Comparison of ENCODE assay signal across 20 cellular contexts in the genomic region with DNA sequence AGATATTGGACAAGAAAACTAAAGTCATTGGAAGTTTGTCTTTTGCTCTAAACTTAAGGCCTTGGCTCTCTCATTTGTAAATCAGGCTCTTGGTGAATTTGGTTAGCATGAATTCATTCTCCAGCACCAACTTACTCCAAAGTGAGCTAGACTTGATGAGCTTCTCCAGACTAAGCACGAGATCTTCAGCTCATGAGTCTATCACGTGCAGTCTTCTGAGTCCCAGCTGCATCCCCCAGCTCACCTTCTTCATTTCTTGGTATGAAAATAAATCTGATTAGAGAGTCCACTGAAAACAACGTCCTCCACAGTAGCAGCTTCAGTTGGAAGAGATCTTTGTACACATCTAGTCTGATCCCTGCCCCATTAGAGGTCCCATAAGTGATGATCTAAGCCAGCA. TPM values are rescaled to one million over a fixed set of nuclear protein-coding genes. Genes with fewer than 3 reads are reported as not detected.
DNase-seq lines count a peak whose midpoint lies in the region; TF ChIP-seq lines count a peak whose summit lies in the region.
"Had no signal": no experiment of that assay in that cellular context is flagged by ENCODE, and none has a peak within 500 bp of the region (broad histone marks: within the 10 kb centered on the region; RNA-seq: fewer than 3 reads in every experiment).

No MANE protein-coding gene starts in this region.

- H4K20me1 ChIP-seq in OCI-LY1 (ENCODE audit: insufficient read depth, low read length) (no peaks in the 10 kb centered on the region), osteoblast (ENCODE audit: insufficient read depth, low read length) (no peaks in the 10 kb centered on the region)
- H4K20me1 ChIP-seq: BLaER1 had no signal

- DNase-seq in coronary artery (ENCODE audit: low spot score) (peak; percentile 12), islet precursor cell (peak; percentile 14), ureter (ENCODE audit: low spot score) (peak; percentile 6), COR-L47 (lab: John Stamatoyannopoulos, UW) (no peak), osteoblast (ENCODE audit: insufficient read length, low spot score, missing footprints) (no peak)
- no peak for DNase-seq in stimulated activated CD4-positive, alpha-beta T cell treated with anti-CD3 and anti-CD28 coated beads, Interleukin-12 subunit alpha, Interleukin-12 subunit beta, amount 100 ng/mL, for 4 hours
- no peak for DNase-seq in activated CD4-positive, alpha-beta T cell treated with anti-CD3 and anti-CD28 coated beads, Interleukin-2, amount 10 ng/mL, durations not matched to agents 24 days and 14 days
- DNase-seq: AML-193, DMS 273 treated with DMSO at 0.1 percent for 48 hours, DMS53, DND-41, EL, GM23248 had no signal

- peaks cover 83% of the 10 kb centered on the region for H3K4me1 ChIP-seq in OCI-LY1 (ENCODE audit: insufficient read depth, low read length, severe bottlenecking)
- no peaks in the 10 kb centered on the region for H3K4me1 ChIP-seq in osteoblast (ENCODE audit: insufficient read depth, low read length)
- H3K4me1 ChIP-seq: A549, HAP-1 had no signal

- no peaks in the 10 kb centered on the region for H3K36me3 Mint-ChIP-seq in activated CD4-positive, alpha-beta T cell treated with anti-CD3 and anti-CD28 coated beads, Interleukin-2, amount 10 ng/mL, durations not matched to agents 24 days and 14 days (ENCODE audit: low read depth)
- H3K36me3 Mint-ChIP-seq: CD8-positive, alpha-beta T cell had no signal

- H3K36me3 ChIP-seq in OCI-LY1 (ENCODE audit: insufficient read depth, low read length): no peaks in the 10 kb centered on the region
- H3K36me3 ChIP-seq in osteoblast (ENCODE audit: insufficient read depth, low read length): no peaks in the 10 kb centered on the region
- H3K36me3 ChIP-seq: BLaER1, HAP-1 had no signal

- intact Hi-C loops in activated CD4-positive, alpha-beta T cell treated with anti-CD3 and anti-CD28 coated beads, Interleukin-2, amount 10 ng/mL, durations not matched to agents 24 days and 14 days (cut with micrococcal nuclease): no loop called here

- H3K9me3 ChIP-seq in OCI-LY1 (ENCODE audit: low read length) (no peaks in the 10 kb centered on the region), osteoblast (ENCODE audit: low read depth, low read length) (no peaks in the 10 kb centered on the region)
- H3K9me3 ChIP-seq: A549, BLaER1, HAP-1 had no signal

- H3K27me3 Mint-ChIP-seq in activated CD4-positive, alpha-beta T cell treated with anti-CD3 and anti-CD28 coated beads, Interleukin-2, amount 10 ng/mL, durations not matched to agents 24 days and 14 days: peaks cover 15% of the 10 kb centered on the region

- H3K9ac ChIP-seq in OCI-LY1 (ENCODE audit: low read length): peak overlapping the region; percentile 43
- H3K9ac ChIP-seq: BLaER1, GM23248 had no signal

- H2AFZ ChIP-seq in OCI-LY1 (ENCODE audit: low read length) (no peak overlapping the region), osteoblast (ENCODE audit: low read length) (no peak overlapping the region)
- H2AFZ ChIP-seq: GM23248 had no signal

- H3K79me2 ChIP-seq in OCI-LY1 (ENCODE audit: insufficient read depth, low read length) (0 out of 2 replicates have a peak, but pooled peaks cover 4% of the 10 kb centered on the region), osteoblast (ENCODE audit: insufficient read depth, low read length) (no peaks in the 10 kb centered on the region)

- TF ChIP-seq CTCF in OCI-LY1 (IDR thresholded peaks at IDR 0.05; ENCODE audit: low read length) (no peak), coronary artery (IDR thresholded peaks at IDR 0.05) (no peak), osteoblast (IDR thresholded peaks at IDR 0.05; ENCODE audit: extremely low read depth, low read depth, low read length) (no peak)

- H3F3A ChIP-seq in OCI-LY1 (ENCODE audit: insufficient read depth, low read length): no peaks in the 10 kb centered on the region

- H3K27ac Mint-ChIP-seq in activated CD4-positive, alpha-beta T cell treated with anti-CD3 and anti-CD28 coated beads, Interleukin-2, amount 10 ng/mL, durations not matched to agents 24 days and 14 days: no peak overlapping the region
- H3K27ac Mint-ChIP-seq: CD8-positive, alpha-beta T cell had no signal

- no peaks in the 10 kb centered on the region for H3K4me1 Mint-ChIP-seq in activated CD4-positive, alpha-beta T cell treated with anti-CD3 and anti-CD28 coated beads, Interleukin-2, amount 10 ng/mL, durations not matched to agents 24 days and 14 days

- no peaks in the 10 kb centered on the region for H3K9me3 Mint-ChIP-seq in activated CD4-positive, alpha-beta T cell treated with anti-CD3 and anti-CD28 coated beads, Interleukin-2, amount 10 ng/mL, durations not matched to agents 24 days and 14 days

- H3K27me3 ChIP-seq in OCI-LY1 (ENCODE audit: insufficient read depth, low read length) (no peaks in the 10 kb centered on the region), osteoblast (ENCODE audit: insufficient read depth, low read length) (peaks cover 8% of the 10 kb centered on the region)
- H3K27me3 ChIP-seq: BLaER1 had no signal

- H3K4me2 ChIP-seq in OCI-LY1 (ENCODE audit: low read length): peak overlapping the region; percentile 52
- H3K4me2 ChIP-seq in osteoblast (ENCODE audit: insufficient read depth, low read length): no peak overlapping the region
- H3K4me2 ChIP-seq: A549, BLaER1 had no signal

- H3K9me2 ChIP-seq in OCI-LY1 (ENCODE audit: low read depth, low read length): no peaks in the 10 kb centered on the region

- peak overlapping the region; percentile 86 for H3K27ac ChIP-seq in OCI-LY1 (ENCODE audit: low read depth, low read length, poor library complexity, severe bottlenecking)
- no peak overlapping the region for H3K27ac ChIP-seq in coronary artery
- H3K27ac ChIP-seq in osteoblast (ENCODE audit: low read depth, low read length): no peak overlapping the region
- H3K27ac ChIP-seq: A549, BLaER1, GM23248, HL-60 had no signal

- H3K4me3 ChIP-seq in OCI-LY1 (ENCODE audit: low read depth, low read length, poor library complexity, severe bottlenecking) (no peak overlapping the region), coronary artery (no peak overlapping the region), osteoblast (ENCODE audit: insufficient read depth, low read length) (no peak overlapping the region)
- H3K4me3 ChIP-seq: A549, BLaER1, GM12878, GM23248, HAP-1 had no signal

- H3K4me3 Mint-ChIP-seq in activated CD4-positive, alpha-beta T cell treated with anti-CD3 and anti-CD28 coated beads, Interleukin-2, amount 10 ng/mL, durations not matched to agents 24 days and 14 days: no peak overlapping the region
- H3K4me3 Mint-ChIP-seq: CD8-positive, alpha-beta T cell had no signal

RNA-seq across cellular contexts. Expression of gene DDX11, which starts 52.5 kb away (rescaled TPM):
- 37.8 TPM for total RNA-seq in ureter
- 15.9 and 28.9 TPM in 2 replicates for total RNA-seq in osteoblast
- total RNA-seq in activated CD4-positive, alpha-beta T cell treated with anti-CD3 and anti-CD28 coated beads, Interleukin-2, amount 10 ng/mL, durations not matched to agents 24 days and 14 days: 161 and 186 TPM in 2 replicates

Comparison
In these comparisons a context has a peak if more than half of its experiments do, and no peak if none do; other contexts are left out.
1. DNase-seq: peak in coronary artery (single experiment), islet precursor cell (single experiment) and ureter (single experiment); none in stimulated activated CD4-positive, alpha-beta T cell treated with anti-CD3 and anti-CD28 coated beads, Interleukin-12 subunit alpha, Interleukin-12 subunit beta, amount 100 ng/mL, for 4 hours (single experiment), COR-L47 (single experiment), osteoblast (single experiment) and activated CD4-positive, alpha-beta T cell treated with anti-CD3 and anti-CD28 coated beads, Interleukin-2, amount 10 ng/mL, durations not matched to agents 24 days and 14 days (single experiment).